In genomic region chr2:26568076-26568890, GRCh38 we compare ENCODE assay signal across 13 cellular contexts.
"Had no signal": no experiment of that assay in that cellular context is flagged by ENCODE, and none has a peak within 500 bp of the region (broad histone marks: within the 10 kb centered on the region; RNA-seq: fewer than 3 reads in every experiment).

No MANE protein-coding gene starts in this region.

- H3K9ac ChIP-seq: SK-N-SH had no signal

- H3K4me3 Mint-ChIP-seq: activated CD8-positive, alpha-beta T cell treated with anti-CD3 and anti-CD28 coated beads, Interleukin-2, amount 10 ng/mL, durations not matched to agents 7 days and 5 days; activated naive CD8-positive, alpha-beta T cell had no signal

- H3K36me3 ChIP-seq: breast epithelium, upper lobe of left lung had no signal

- H3K9me3 ChIP-seq: breast epithelium, SK-N-SH, upper lobe of left lung had no signal

- H3K9me3 Mint-ChIP-seq: activated T-helper 2 cell treated with anti-CD3 and anti-CD28 coated beads, Interferon-gamma antibody, Interleukin-2, Interleukin-4, amounts not matched to agents 10 μg/mL and 5 μg/mL and 100 μg/mL, durations not matched to agents 14 hours and 24 hours and 36 hours had no signal

- DNase-seq: activated CD4-positive, alpha-beta T cell treated with anti-CD3 and anti-CD28 coated beads for 4 hours; activated CD8-positive, alpha-beta T cell treated with anti-CD3 and anti-CD28 coated beads, Interleukin-2, amount 10 ng/mL, durations not matched to agents 7 days and 5 days; foreskin melanocyte; mesendoderm; SK-N-SH; stimulated activated CD4-positive, alpha-beta T cell treated with anti-CD3 and anti-CD28 coated beads, Interleukin-2, amount 100 ng/mL, for 24 hours; stimulated activated naive CD4-positive, alpha-beta T cell; substantia nigra had no signal

- H3K27ac Mint-ChIP-seq: activated CD8-positive, alpha-beta T cell treated with anti-CD3 and anti-CD28 coated beads, Interleukin-2, amount 10 ng/mL, durations not matched to agents 7 days and 5 days; activated naive CD8-positive, alpha-beta T cell; activated T-helper 2 cell treated with anti-CD3 and anti-CD28 coated beads, Interferon-gamma antibody, Interleukin-2, Interleukin-4, amounts not matched to agents 10 μg/mL and 5 μg/mL and 100 μg/mL, durations not matched to agents 14 hours and 24 hours and 36 hours had no signal

- H3K36me3 Mint-ChIP-seq: activated naive CD8-positive, alpha-beta T cell had no signal

- ATAC-seq: activated CD8-positive, alpha-beta T cell treated with anti-CD3 and anti-CD28 coated beads, Interleukin-2, amount 10 ng/mL, durations not matched to agents 7 days and 5 days had no signal

- H3K4me3 ChIP-seq: breast epithelium, upper lobe of left lung had no signal

- FAIRE-seq: keratinocyte had no signal
